In genomic region chr10:93073539-93074136, GRCh38 we compare ENCODE assay signal across 10 cellular contexts. TPM values are rescaled to one million over a fixed set of nuclear protein-coding genes. Genes with fewer than 3 reads are reported as not detected.
A peak's percentile ranks its signal among the peaks of the same experiment; 100 is the strongest.
DNase-seq lines count a peak whose midpoint lies in the region; ATAC-seq and TF ChIP-seq lines count a peak whose summit lies in the region.
"Had no signal": no experiment of that assay in that cellular context is flagged by ENCODE, and none has a peak within 500 bp of the region (broad histone marks: within the 10 kb centered on the region; RNA-seq: fewer than 3 reads in every experiment).

CYP26A1 (plus strand) TSS chr10:93073893; CDS start chr10:93073935, 42 bp downstream.

- peaks cover 96% of the 10 kb centered on the region for H3K27me3 ChIP-seq in iPS-18a (ENCODE audit: control insufficient read depth, insufficient read depth, low read length)

- no peaks in the 10 kb centered on the region for H3K9me3 Mint-ChIP-seq in WTC11
- no peaks in the 10 kb centered on the region for H3K9me3 Mint-ChIP-seq in stimulated activated naive CD8-positive, alpha-beta T cell treated with anti-CD3 and anti-CD28 coated beads, Interleukin-15, amount 100 ng/mL, for 72 hours

- H3K27ac ChIP-seq in iPS-18a (ENCODE audit: low read length): no peak within 1 kb of the TSS

- H3K27ac Mint-ChIP-seq in WTC11: no peak within 1 kb of the TSS
- no peak within 1 kb of the TSS for H3K27ac Mint-ChIP-seq in stimulated activated naive CD8-positive, alpha-beta T cell treated with anti-CD3 and anti-CD28 coated beads, Interleukin-15, amount 100 ng/mL, for 72 hours
- H3K27ac Mint-ChIP-seq: CD4-positive, CD25-positive, alpha-beta regulatory T cell had no signal

- H3K36me3 Mint-ChIP-seq in WTC11: peaks cover 2% of the 10 kb centered on the region; the same call in 1 of the 2 replicates
- H3K36me3 Mint-ChIP-seq: CD4-positive, CD25-positive, alpha-beta regulatory T cell had no signal

- ATAC-seq in WTC11 (peak; percentile 24), GM18498 (IDR thresholded peaks at IDR 0.05; ENCODE audit: unreplicated experiment) (no peak)
- peak; percentile 21 for ATAC-seq in stimulated activated naive CD8-positive, alpha-beta T cell treated with anti-CD3 and anti-CD28 coated beads, Interleukin-15, amount 100 ng/mL, for 72 hours

- H3K27me3 Mint-ChIP-seq in WTC11 (ENCODE audit: low read depth): peaks cover 97% of the 10 kb centered on the region
- H3K27me3 Mint-ChIP-seq in stimulated activated naive CD8-positive, alpha-beta T cell treated with anti-CD3 and anti-CD28 coated beads, Interleukin-15, amount 100 ng/mL, for 72 hours: peaks cover 85% of the 10 kb centered on the region

- POLR2A ChIA-PET in WTC11 (lab: Charles Lee): interaction anchor here (1.1 to 1.3 kb wide), 2 partner anchors 10 to 13 kb away, joined by 3 to 4 read pairs; partner anchors contain the start of gene CYP26C1

- CTCF ChIA-PET in WTC11 (lab: Charles Lee): interaction anchor here (0.7 to 7.1 kb wide), 10 partner anchors 10 to 409 kb away, joined by 3 to 106 read pairs (median 7); partner anchors contain the start of genes CYP26C1 and MYOF

- DNase-seq in NCI-H748 (lab: John Stamatoyannopoulos, UW; ENCODE audit: unreplicated experiment) (peak; percentile 58), NCI-H748 treated with DMSO at 0.1 percent for 48 hours (lab: John Stamatoyannopoulos, UW) (no peak), WTC11 (ENCODE audit: low spot score) (peak; percentile 73), NCI-H1694 (lab: John Stamatoyannopoulos, UW) (no peak)
- peak in 1 of 2 donors; percentile 32 for DNase-seq in stimulated activated naive CD8-positive, alpha-beta T cell treated with anti-CD3 and anti-CD28 coated beads, Interleukin-15, amount 100 ng/mL, for 72 hours
- DNase-seq in NK-92 treated with Interleukin-12 subunit alpha and Interleukin-12 subunit beta, amount 100 ng/mL, for 24 hours (lab: John Stamatoyannopoulos, UW): no peak
- DNase-seq: CD4-positive, CD25-positive, alpha-beta regulatory T cell had no signal

- TF ChIP-seq CTCF in WTC11 (IDR thresholded peaks at IDR 0.05): no peak

- H3K4me1 ChIP-seq in iPS-18a (ENCODE audit: control insufficient read depth, low read depth, low read length): peaks cover 11% of the 10 kb centered on the region

- H3K4me1 Mint-ChIP-seq in WTC11: peaks cover 48% of the 10 kb centered on the region
- H3K4me1 Mint-ChIP-seq in stimulated activated naive CD8-positive, alpha-beta T cell treated with anti-CD3 and anti-CD28 coated beads, Interleukin-15, amount 100 ng/mL, for 72 hours: peaks cover 42% of the 10 kb centered on the region

- H3K4me3 Mint-ChIP-seq in WTC11: peak within 1 kb of the TSS; percentile 89
- H3K4me3 Mint-ChIP-seq in stimulated activated naive CD8-positive, alpha-beta T cell treated with anti-CD3 and anti-CD28 coated beads, Interleukin-15, amount 100 ng/mL, for 72 hours: peak within 1 kb of the TSS; percentile 80 to 86

- H3K9me3 ChIP-seq in iPS-18a (ENCODE audit: control insufficient read depth, low read depth, low read length): no peaks in the 10 kb centered on the region

- peak within 1 kb of the TSS; percentile 2 for H3K9ac ChIP-seq in iPS-18a (ENCODE audit: low read length)

- no peaks in the 10 kb centered on the region for H3K36me3 ChIP-seq in iPS-18a (ENCODE audit: control insufficient read depth, low read depth, low read length)

- H3K4me3 ChIP-seq in iPS-18a (ENCODE audit: low read length): peak within 1 kb of the TSS; percentile 63

TF ChIP-seq in WTC11, 78 proteins besides CTCF, POLR2A, EP300 and RAD21 (continues in another document):
- TF ChIP-seq ZNF396 (CRISPR knock-in tag; IDR thresholded peaks at IDR 0.05; ENCODE audit: borderline replicate concordance) (no peak), NR1H2 (CRISPR knock-in tag; IDR thresholded peaks at IDR 0.05) (no peak), ZNF121 (CRISPR knock-in tag; IDR thresholded peaks at IDR 0.05) (no peak), RELA (CRISPR knock-in tag; IDR thresholded peaks at IDR 0.05; ENCODE audit: borderline replicate concordance) (no peak), E2F4 (CRISPR knock-in tag; IDR thresholded peaks at IDR 0.05; ENCODE audit: borderline replicate concordance, low read depth) (no peak), GRHL2 (CRISPR knock-in tag; IDR thresholded peaks at IDR 0.05; ENCODE audit: insufficient replicate concordance, severe bottlenecking) (no peak), AR (CRISPR knock-in tag; IDR thresholded peaks at IDR 0.05) (no peak), TCF7 (CRISPR knock-in tag; IDR thresholded peaks at IDR 0.05; ENCODE audit: low read depth) (no peak), SMAD3 (CRISPR knock-in tag; IDR thresholded peaks at IDR 0.05; ENCODE audit: borderline replicate concordance) (no peak), HMGA2 (CRISPR knock-in tag; IDR thresholded peaks at IDR 0.05) (no peak), NFATC4 (CRISPR knock-in tag; IDR thresholded peaks at IDR 0.05) (no peak), E2F5 (CRISPR knock-in tag; IDR thresholded peaks at IDR 0.05) (no peak), ZNF671 (CRISPR knock-in tag; IDR thresholded peaks at IDR 0.05) (no peak), PREB (CRISPR knock-in tag; IDR thresholded peaks at IDR 0.05; ENCODE audit: borderline replicate concordance) (no peak), ELF4 (CRISPR knock-in tag; IDR thresholded peaks at IDR 0.05; ENCODE audit: low read depth) (no peak), CREM (CRISPR knock-in tag; IDR thresholded peaks at IDR 0.05) (0 out of 2 replicates have a peak, but pooled peaks have one; percentile 33), ATF2 (CRISPR knock-in tag; IDR thresholded peaks at IDR 0.05; ENCODE audit: borderline replicate concordance, low read depth) (no peak), MYBL2 (CRISPR knock-in tag; IDR thresholded peaks at IDR 0.05) (no peak)

RNA-seq across cellular contexts. Expression of gene CYP26A1, which starts in this region (rescaled TPM):
- 2.1 to 3.4 TPM (median 3.1 TPM) in 3 replicates for total RNA-seq in WTC11 (2021)
- total RNA-seq: CD4-positive, CD25-positive, alpha-beta regulatory T cell; glomerular endothelial cell had no signal

Comparison
In these comparisons a context has a peak if more than half of its experiments do, and no peak if none do; other contexts are left out.
1. DNase-seq: peak in NCI-H748 (single experiment) and WTC11 (single experiment); none in NCI-H748 treated with DMSO at 0.1 percent for 48 hours (single experiment), NCI-H1694 (single experiment) and NK-92 treated with Interleukin-12 subunit alpha and Interleukin-12 subunit beta, amount 100 ng/mL, for 24 hours (single experiment).